ENCODE assay signal across 3 cellular contexts in genomic region chr3:77207753-77208152, GRCh38.
TF ChIP-seq lines count a peak whose summit lies in the region.

No MANE protein-coding gene starts in this region.

TF ChIP-seq in IMR-90, 13 proteins besides CTCF, POLR2A, EP300 and RAD21 (continued from another document):
- no peak for TF ChIP-seq MAFK (IDR thresholded peaks at IDR 0.05; ENCODE audit: low read depth, low read length)
- no peak for TF ChIP-seq USF2 (IDR thresholded peaks at IDR 0.05; ENCODE audit: low read depth, low read length)
- TF ChIP-seq NFE2L2 (IDR thresholded peaks at IDR 0.05; ENCODE audit: low read depth, low read length) = no peak
- no peak for TF ChIP-seq BHLHE40 (IDR thresholded peaks at IDR 0.05; ENCODE audit: low read depth, low read length)
- TF ChIP-seq ELK1 (IDR thresholded peaks at IDR 0.05; ENCODE audit: borderline replicate concordance, low read depth, low read length) = no peak
- no peak for TF ChIP-seq RCOR1 (IDR thresholded peaks at IDR 0.05; ENCODE audit: insufficient replicate concordance, low read length)
- no peak for TF ChIP-seq FOS (IDR thresholded peaks at IDR 0.05; ENCODE audit: low read depth, low read length)
- no peak for TF ChIP-seq RFX5 (IDR thresholded peaks at IDR 0.05; ENCODE audit: low read depth, low read length)
- no peak for TF ChIP-seq MAZ (IDR thresholded peaks at IDR 0.05; ENCODE audit: borderline replicate concordance, low read depth, low read length)
- no peak for TF ChIP-seq MXI1 (IDR thresholded peaks at IDR 0.05; ENCODE audit: borderline replicate concordance, low read depth, low read length)
- TF ChIP-seq CEBPB (IDR thresholded peaks at IDR 0.05; ENCODE audit: low read depth, low read length) = no peak
- TF ChIP-seq SMC3 (IDR thresholded peaks at IDR 0.05; ENCODE audit: low read depth, low read length) = no peak

TF ChIP-seq in K562, 482 proteins besides CTCF, POLR2A, EP300 and RAD21 (continued from another document):
- no peak for TF ChIP-seq SFPQ (IDR thresholded peaks at IDR 0.05; ENCODE audit: low read depth, low read length)
- TF ChIP-seq RBBP5 (IDR thresholded peaks at IDR 0.05; ENCODE audit: borderline replicate concordance, insufficient read depth, low read length, poor library complexity, severe bottlenecking) = no peak
- no peak for TF ChIP-seq ZBTB33 (CRISPR knock-in tag; IDR thresholded peaks at IDR 0.05)
- TF ChIP-seq ZNF212 (CRISPR knock-in tag; IDR thresholded peaks at IDR 0.05) = no peak
- TF ChIP-seq ZKSCAN3 (CRISPR knock-in tag; IDR thresholded peaks at IDR 0.05) = no peak
- TF ChIP-seq TBL1XR1 (IDR thresholded peaks at IDR 0.05; ENCODE audit: low read length in 2 of 2) = no peak
- TF ChIP-seq, protein P1, sequence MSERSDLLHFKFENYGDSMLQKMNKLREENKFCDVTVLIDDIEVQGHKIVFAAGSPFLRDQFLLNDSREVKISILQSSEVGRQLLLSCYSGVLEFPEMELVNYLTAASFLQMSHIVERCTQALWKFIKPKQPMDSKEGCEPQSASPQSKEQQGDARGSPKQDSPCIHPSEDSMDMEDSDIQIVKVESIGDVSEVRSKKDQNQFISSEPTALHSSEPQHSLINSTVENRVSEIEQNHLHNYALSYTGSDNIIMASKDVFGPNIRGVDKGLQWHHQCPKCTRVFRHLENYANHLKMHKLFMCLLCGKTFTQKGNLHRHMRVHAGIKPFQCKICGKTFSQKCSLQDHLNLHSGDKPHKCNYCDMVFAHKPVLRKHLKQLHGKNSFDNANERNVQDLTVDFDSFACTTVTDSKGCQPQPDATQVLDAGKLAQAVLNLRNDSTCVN (CRISPR knock-in tag; IDR thresholded peaks at IDR 0.05) = no peak
- no peak for TF ChIP-seq E2F4 (CRISPR knock-in tag; IDR thresholded peaks at IDR 0.05; ENCODE audit: low read depth)
- TF ChIP-seq YBX1 (IDR thresholded peaks at IDR 0.05) = no peak
- no peak for TF ChIP-seq ZBTB7A (IDR thresholded peaks at IDR 0.05; ENCODE audit: borderline replicate concordance, control insufficient read depth, low read depth, low read length)
- TF ChIP-seq NFATC3 (IDR thresholded peaks at IDR 0.05) = no peak
- TF ChIP-seq CREM (IDR thresholded peaks at IDR 0.05; ENCODE audit: low read depth) = no peak
- no peak for TF ChIP-seq STAG1 (CRISPR knock-in tag; IDR thresholded peaks at IDR 0.05; ENCODE audit: borderline replicate concordance)
- TF ChIP-seq SRF (CRISPR knock-in tag; IDR thresholded peaks at IDR 0.05) = no peak
- TF ChIP-seq IFI16 (CRISPR knock-in tag; IDR thresholded peaks at IDR 0.05) = no peak
- TF ChIP-seq POLR3G (IDR thresholded peaks at IDR 0.05; ENCODE audit: extremely low read depth, insufficient read length, insufficient replicate concordance) = no peak
- TF ChIP-seq PREB (CRISPR knock-in tag; IDR thresholded peaks at IDR 0.05) = no peak
- TF ChIP-seq ZC3H11A (IDR thresholded peaks at IDR 0.05; ENCODE audit: low read depth, low read length) = no peak
- no peak for TF ChIP-seq IRF9 (tag; IDR thresholded peaks at IDR 0.05)

TF ChIP-seq in neural cell, 6 proteins besides CTCF, POLR2A, EP300 and RAD21:
- no peak for TF ChIP-seq EZH2 (IDR thresholded peaks at IDR 0.05; ENCODE audit: borderline replicate concordance, insufficient read depth, low read length, poor library complexity, severe bottlenecking)
- no peak for TF ChIP-seq TAF1 (IDR thresholded peaks at IDR 0.05; ENCODE audit: low read depth)
- peak; percentile 18 for TF ChIP-seq MXI1 (conservative IDR thresholded peaks at IDR 0.05; ENCODE audit: poor library complexity, severe bottlenecking)
- peak; percentile 43 for TF ChIP-seq SMC3 (conservative IDR thresholded peaks at IDR 0.05; ENCODE audit: poor library complexity)
- TF ChIP-seq, protein P2, sequence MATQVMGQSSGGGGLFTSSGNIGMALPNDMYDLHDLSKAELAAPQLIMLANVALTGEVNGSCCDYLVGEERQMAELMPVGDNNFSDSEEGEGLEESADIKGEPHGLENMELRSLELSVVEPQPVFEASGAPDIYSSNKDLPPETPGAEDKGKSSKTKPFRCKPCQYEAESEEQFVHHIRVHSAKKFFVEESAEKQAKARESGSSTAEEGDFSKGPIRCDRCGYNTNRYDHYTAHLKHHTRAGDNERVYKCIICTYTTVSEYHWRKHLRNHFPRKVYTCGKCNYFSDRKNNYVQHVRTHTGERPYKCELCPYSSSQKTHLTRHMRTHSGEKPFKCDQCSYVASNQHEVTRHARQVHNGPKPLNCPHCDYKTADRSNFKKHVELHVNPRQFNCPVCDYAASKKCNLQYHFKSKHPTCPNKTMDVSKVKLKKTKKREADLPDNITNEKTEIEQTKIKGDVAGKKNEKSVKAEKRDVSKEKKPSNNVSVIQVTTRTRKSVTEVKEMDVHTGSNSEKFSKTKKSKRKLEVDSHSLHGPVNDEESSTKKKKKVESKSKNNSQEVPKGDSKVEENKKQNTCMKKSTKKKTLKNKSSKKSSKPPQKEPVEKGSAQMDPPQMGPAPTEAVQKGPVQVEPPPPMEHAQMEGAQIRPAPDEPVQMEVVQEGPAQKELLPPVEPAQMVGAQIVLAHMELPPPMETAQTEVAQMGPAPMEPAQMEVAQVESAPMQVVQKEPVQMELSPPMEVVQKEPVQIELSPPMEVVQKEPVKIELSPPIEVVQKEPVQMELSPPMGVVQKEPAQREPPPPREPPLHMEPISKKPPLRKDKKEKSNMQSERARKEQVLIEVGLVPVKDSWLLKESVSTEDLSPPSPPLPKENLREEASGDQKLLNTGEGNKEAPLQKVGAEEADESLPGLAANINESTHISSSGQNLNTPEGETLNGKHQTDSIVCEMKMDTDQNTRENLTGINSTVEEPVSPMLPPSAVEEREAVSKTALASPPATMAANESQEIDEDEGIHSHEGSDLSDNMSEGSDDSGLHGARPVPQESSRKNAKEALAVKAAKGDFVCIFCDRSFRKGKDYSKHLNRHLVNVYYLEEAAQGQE (IDR thresholded peaks at IDR 0.05; ENCODE audit: borderline replicate concordance) = peak; percentile 100
- TF ChIP-seq POLR2AphosphoS5 (IDR thresholded peaks at IDR 0.05) = peak; percentile 71
TF ChIP-seq in neural cell: peak in this region for 4.
